Comparison of ENCODE assay signal across 15 cellular contexts in the genomic region with DNA sequence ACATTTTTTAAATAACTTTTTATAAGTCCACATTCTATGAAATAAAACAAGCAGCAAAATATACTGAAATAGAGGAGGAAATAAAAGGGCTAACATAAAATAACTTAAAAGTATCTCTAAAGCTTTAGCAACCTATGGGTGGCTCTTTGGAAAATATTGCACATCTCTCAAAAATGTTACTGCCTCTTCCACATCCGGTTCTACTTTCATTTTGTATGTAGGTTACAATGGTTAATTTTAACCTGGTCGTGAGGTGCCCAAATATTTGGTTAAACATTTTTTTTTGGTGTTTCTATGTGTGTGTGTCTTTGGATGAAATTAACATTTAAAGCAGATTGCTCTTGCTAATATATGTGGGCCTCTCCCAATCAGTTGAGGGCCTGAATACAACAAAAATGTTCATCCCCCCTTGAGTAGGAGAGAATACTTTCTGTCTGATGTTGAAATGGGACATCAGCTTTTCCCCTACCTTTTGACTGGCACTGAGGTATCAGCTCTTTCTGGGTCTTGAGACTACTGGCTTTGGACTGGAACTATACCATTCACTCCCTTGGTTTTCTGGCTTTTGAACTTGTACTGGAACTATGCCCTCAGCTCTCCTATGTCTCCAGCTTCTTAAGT.
A peak's percentile ranks its signal among the peaks of the same experiment; 100 is the strongest.
DNase-seq lines count a peak whose midpoint lies in the region; ATAC-seq and TF ChIP-seq lines count a peak whose summit lies in the region.
"Had no signal": no experiment of that assay in that cellular context is flagged by ENCODE, and none has a peak within 500 bp of the region (broad histone marks: within the 10 kb centered on the region; RNA-seq: fewer than 3 reads in every experiment).

No MANE protein-coding gene starts in this region.

- peak overlapping the region; percentile 76 for H2AFZ ChIP-seq in OCI-LY3 (ENCODE audit: low read depth, low read length)

- H3K79me2 ChIP-seq in OCI-LY3 (ENCODE audit: low read length): no peaks in the 10 kb centered on the region

- no peaks in the 10 kb centered on the region for H3K36me3 ChIP-seq in OCI-LY3 (replicated peaks; ENCODE audit: low read depth, low read length)
- H3K36me3 ChIP-seq: Peyer's patch had no signal

- TF ChIP-seq CTCF in OCI-LY3 (IDR thresholded peaks at IDR 0.05; ENCODE audit: low read depth, low read length): no peak

- peak overlapping the region; percentile 3; the same call in 1 of the 2 replicates for H3K4me2 ChIP-seq in OCI-LY3 (ENCODE audit: low read length)

- no peak for TF ChIP-seq POLR2A in erythroblast (IDR thresholded peaks at IDR 0.05; ENCODE audit: low read length)

- no peaks in the 10 kb centered on the region for H3K36me3 Mint-ChIP-seq in activated CD4-positive, alpha-beta T cell treated with anti-CD3 and anti-CD28 coated beads, Interleukin-2, amount 10 ng/mL, durations not matched to agents 7 days and 5 days (ENCODE audit: low read depth)

- CTCF ChIA-PET in activated CD4-positive, alpha-beta T cell treated with anti-CD3 and anti-CD28 coated beads, Interleukin-2, amount 10 ng/mL, durations not matched to agents 7 days and 5 days (lab: Charles Lee): no interaction called here

- H3K4me1 ChIP-seq in OCI-LY3 (ENCODE audit: low read length): peaks cover 9% of the 10 kb centered on the region
- H3K4me1 ChIP-seq: Peyer's patch had no signal

- H3K4me3 ChIP-seq in OCI-LY3 (ENCODE audit: low read length): no peak overlapping the region
- H3K4me3 ChIP-seq: Peyer's patch had no signal

- no peak overlapping the region for H3K9ac ChIP-seq in OCI-LY3 (ENCODE audit: low read length)

- H3K27me3 ChIP-seq in OCI-LY3 (ENCODE audit: low read depth, low read length): no peaks in the 10 kb centered on the region
- H3K27me3 ChIP-seq: Peyer's patch had no signal

- H3K9me3 Mint-ChIP-seq in activated CD4-positive, alpha-beta T cell treated with anti-CD3 and anti-CD28 coated beads, Interleukin-2, amount 10 ng/mL, durations not matched to agents 7 days and 5 days: no peaks in the 10 kb centered on the region

- no peaks in the 10 kb centered on the region for H3K4me1 Mint-ChIP-seq in activated CD4-positive, alpha-beta T cell treated with anti-CD3 and anti-CD28 coated beads, Interleukin-2, amount 10 ng/mL, durations not matched to agents 7 days and 5 days

- ATAC-seq in GM18508 (IDR thresholded peaks at IDR 0.05; ENCODE audit: insufficient read depth, unreplicated experiment): peak; percentile 95
- ATAC-seq in GM21576 (IDR thresholded peaks at IDR 0.05; ENCODE audit: unreplicated experiment): peak; percentile 76
- ATAC-seq in HG03066 (IDR thresholded peaks at IDR 0.05; ENCODE audit: low read depth, unreplicated experiment): peak; percentile 63
- ATAC-seq: left cardiac atrium had no signal

- H3K4me3 Mint-ChIP-seq in activated CD4-positive, alpha-beta T cell treated with anti-CD3 and anti-CD28 coated beads, Interleukin-2, amount 10 ng/mL, durations not matched to agents 7 days and 5 days: no peak overlapping the region

- H3K9me3 ChIP-seq in OCI-LY3 (ENCODE audit: insufficient read depth, low read length): no peaks in the 10 kb centered on the region
- H3K9me3 ChIP-seq: Peyer's patch had no signal

- POLR2A ChIA-PET in activated CD4-positive, alpha-beta T cell treated with anti-CD3 and anti-CD28 coated beads, Interleukin-2, amount 10 ng/mL, durations not matched to agents 7 days and 5 days (lab: Charles Lee): no interaction called here

- H4K20me1 ChIP-seq in OCI-LY3 (ENCODE audit: insufficient read depth, low read length): no peaks in the 10 kb centered on the region

- no peak overlapping the region for H3K27ac ChIP-seq in OCI-LY3 (ENCODE audit: low read length)
- H3K27ac ChIP-seq: Peyer's patch had no signal

- no peaks in the 10 kb centered on the region for H3K27me3 Mint-ChIP-seq in activated CD4-positive, alpha-beta T cell treated with anti-CD3 and anti-CD28 coated beads, Interleukin-2, amount 10 ng/mL, durations not matched to agents 7 days and 5 days

- no peak for DNase-seq in activated CD4-positive, alpha-beta T cell treated with anti-CD3 and anti-CD28 coated beads, Interleukin-2, amount 10 ng/mL, durations not matched to agents 7 days and 5 days
- DNase-seq in erythroblast (lab: John Stamatoyannopoulos, UW) (no peak), SW 1271 (lab: John Stamatoyannopoulos, UW) (no peak), SIG-M5 treated with dmso at 0.1 percent for 504 hours (lab: John Stamatoyannopoulos, UW; ENCODE audit: unreplicated experiment) (no peak)
- DNase-seq: activated CD4-positive, alpha-beta T cell treated with anti-CD3 and anti-CD28 coated beads for 1 hour; AML-193; DMS153; left cardiac atrium; NCI-H1417 treated with DMSO at 0.1 percent for 48 hours; Peyer's patch; stimulated activated CD4-positive, alpha-beta T cell treated with anti-CD3 and anti-CD28 coated beads, Interleukin-4, amount 100 ng/mL, for 1 hour had no signal

- no peak overlapping the region for H3K27ac Mint-ChIP-seq in activated CD4-positive, alpha-beta T cell treated with anti-CD3 and anti-CD28 coated beads, Interleukin-2, amount 10 ng/mL, durations not matched to agents 7 days and 5 days
